ENCODE assay signal across 13 cellular contexts in genomic region chr16:1532771-1533170, GRCh38. TPM values are rescaled to one million over a fixed set of nuclear protein-coding genes. Genes with fewer than 3 reads are reported as not detected.
A peak's percentile ranks its signal among the peaks of the same experiment; 100 is the strongest.
DNase-seq lines count a peak whose midpoint lies in the region; ATAC-seq and TF ChIP-seq lines count a peak whose summit lies in the region.
"Had no signal": no experiment of that assay in that cellular context is flagged by ENCODE, and none has a peak within 500 bp of the region (broad histone marks: within the 10 kb centered on the region; RNA-seq: fewer than 3 reads in every experiment).

No MANE protein-coding gene starts in this region.

- H2BK5ac ChIP-seq in trophoblast cell (ENCODE audit: low read depth, low read length, poor library complexity), result peak overlapping the region; percentile 96

- peaks cover 17% of the 10 kb centered on the region for H3K79me2 ChIP-seq in trophoblast cell (ENCODE audit: control insufficient read depth, insufficient read depth, low read length, poor library complexity)

- peaks cover 53 to 88% (median 75%) of the 10 kb centered on the region in 10 experiments for H3K4me1 ChIP-seq in BLaER1 treated with 17β-estradiol and CSF1 and Interleukin-3, amounts not matched to agents 10 nM and 100 nM
- peaks cover 0 to 76% (median 32%) of the 10 kb centered on the region in 3 donors for H3K4me1 ChIP-seq in gastroesophageal sphincter
- peaks cover 60 to 61% of the 10 kb centered on the region in 2 experiments for H3K4me1 ChIP-seq in trophoblast cell (ENCODE audit: control insufficient read depth in 1 of 2, insufficient read depth in 2 of 2, low read length in 2 of 2)

- H3K27me3 Mint-ChIP-seq in activated CD4-positive, alpha-beta memory T cell treated with anti-CD3 and anti-CD28 coated beads for 36 hours, result no peaks in the 10 kb centered on the region
- no peaks in the 10 kb centered on the region for H3K27me3 Mint-ChIP-seq in progenitor cell of endocrine pancreas
- H3K27me3 Mint-ChIP-seq: type B pancreatic cell had no signal

- no peak overlapping the region for H3K23ac ChIP-seq in trophoblast cell (ENCODE audit: low read length)

- H4K91ac ChIP-seq in trophoblast cell (ENCODE audit: low read depth, low read length), result peak overlapping the region; percentile 98

- no peak for ATAC-seq in gastroesophageal sphincter

- H2BK12ac ChIP-seq in trophoblast cell (ENCODE audit: low read length), result peak overlapping the region; percentile 95

- no peaks in the 10 kb centered on the region for H3K36me3 ChIP-seq in BLaER1 treated with 17β-estradiol and CSF1 and Interleukin-3, amounts not matched to agents 10 nM and 100 nM
- H3K36me3 ChIP-seq in gastroesophageal sphincter (peaks cover 0 to 33% of the 10 kb centered on the region in 2 donors), trophoblast cell (ENCODE audit: control insufficient read depth in 1 of 2, insufficient read depth in 2 of 2, low read length in 2 of 2) (peaks cover 13 to 17% of the 10 kb centered on the region in 2 experiments)

- intact Hi-C loops in activated CD4-positive, alpha-beta memory T cell treated with anti-CD3 and anti-CD28 coated beads for 36 hours (cut with micrococcal nuclease), result loop anchor here (5.0 kb wide), 1 partner anchor 40 kb away; the partner anchor contains the start of gene TELO2

- peak overlapping the region; percentile 82 for H3K18ac ChIP-seq in trophoblast cell (ENCODE audit: low read length)

- peaks cover 42% of the 10 kb centered on the region for H3K79me1 ChIP-seq in trophoblast cell (ENCODE audit: low read length)

- CTCF ChIA-PET in activated CD4-positive, alpha-beta memory T cell treated with anti-CD3 and anti-CD28 coated beads for 36 hours (lab: Charles Lee), result no interaction called here

- H4K12ac ChIP-seq in trophoblast cell (ENCODE audit: low read depth, low read length), result peak overlapping the region; percentile 8

- no peak for DNase-seq in activated CD4-positive, alpha-beta memory T cell treated with anti-CD3 and anti-CD28 coated beads for 36 hours
- DNase-seq in trophoblast cell, result no peak
- no peak for DNase-seq in NCI-H128 (lab: John Stamatoyannopoulos, UW; ENCODE audit: unreplicated experiment)
- no peak for DNase-seq in NCI-H524 treated with DMSO at 0.1 percent for 48 hours (lab: John Stamatoyannopoulos, UW)
- no peak for DNase-seq in nucleus accumbens (lab: John Stamatoyannopoulos, UW)
- no peak for DNase-seq in progenitor cell of endocrine pancreas (ENCODE audit: low spot score, unreplicated experiment)
- DNase-seq: amygdala, NCI-H774 had no signal

- H2BK120ac ChIP-seq in trophoblast cell (ENCODE audit: insufficient read depth, low read length, poor library complexity), result peak overlapping the region; percentile 99

- peaks cover 74 to 90% (median 77%) of the 10 kb centered on the region in 11 experiments for H3K27me3 ChIP-seq in BLaER1 treated with 17β-estradiol and CSF1 and Interleukin-3, amounts not matched to agents 10 nM and 100 nM
- H3K27me3 ChIP-seq in gastroesophageal sphincter, result no peaks in the 10 kb centered on the region
- H3K27me3 ChIP-seq in trophoblast cell (ENCODE audit: insufficient read depth, low read length), result no peaks in the 10 kb centered on the region

- no peak for TF ChIP-seq EP300 in gastroesophageal sphincter (IDR thresholded peaks at IDR 0.05)

- peak overlapping the region; percentile 64 for H4K8ac ChIP-seq in trophoblast cell (ENCODE audit: low read depth, low read length)

- H2AK5ac ChIP-seq in trophoblast cell (ENCODE audit: low read length), result peak overlapping the region; percentile 16

- no peak overlapping the region for H3K27ac ChIP-seq in BLaER1 treated with 17β-estradiol and CSF1 and Interleukin-3, amounts not matched to agents 10 nM and 100 nM
- H3K27ac ChIP-seq in gastroesophageal sphincter, result peak overlapping the region; percentile 74 to 92 (median 86)
- H3K27ac ChIP-seq in trophoblast cell (ENCODE audit: low read depth, low read length), result peak overlapping the region; percentile 93
- H3K27ac ChIP-seq: KMS-11 had no signal

- H2AFZ ChIP-seq in trophoblast cell (ENCODE audit: insufficient read depth, low read length, poor library complexity), result peak overlapping the region; percentile 30

- TF ChIP-seq POLR2A in gastroesophageal sphincter (IDR thresholded peaks at IDR 0.05), result no peak

- H3K9ac ChIP-seq in BLaER1 treated with 17β-estradiol and CSF1 and Interleukin-3, amounts not matched to agents 10 nM and 100 nM, result peak overlapping the region in 3 of 11 experiments; percentile 10 to 58 (median 37); a peak in 1 of 22 replicates
- H3K9ac ChIP-seq in trophoblast cell (ENCODE audit: low read length), result no peak overlapping the region
- H3K9ac ChIP-seq: KMS-11 had no signal

- peaks cover 32% of the 10 kb centered on the region for H3K4me1 Mint-ChIP-seq in activated CD4-positive, alpha-beta memory T cell treated with anti-CD3 and anti-CD28 coated beads for 36 hours (ENCODE audit: low read depth)
- H3K4me1 Mint-ChIP-seq in progenitor cell of endocrine pancreas (ENCODE audit: low read depth), result no peaks in the 10 kb centered on the region

- H3K27ac Mint-ChIP-seq in activated CD4-positive, alpha-beta memory T cell treated with anti-CD3 and anti-CD28 coated beads for 36 hours, result peak overlapping the region; percentile 97
- H3K27ac Mint-ChIP-seq in progenitor cell of endocrine pancreas, result no peak overlapping the region
- H3K27ac Mint-ChIP-seq: type B pancreatic cell had no signal

- 64% methylated on average over 4 of the region's 10 CpGs; no CpG with 5 or more reads in 1 of the 2 donors for WGBS in gastroesophageal sphincter (ENCODE audit: low coverage in 1 of 2), 2 donors
- no CpG with 5 or more reads among the region's 10 CpGs for WGBS in trophoblast cell (ENCODE audit: extremely low coverage, insufficient coverage, insufficient read length)

- no peaks in the 10 kb centered on the region for H3K9me3 Mint-ChIP-seq in activated CD4-positive, alpha-beta memory T cell treated with anti-CD3 and anti-CD28 coated beads for 36 hours
- no peaks in the 10 kb centered on the region for H3K9me3 Mint-ChIP-seq in progenitor cell of endocrine pancreas (ENCODE audit: low read depth)
- H3K9me3 Mint-ChIP-seq: type B pancreatic cell had no signal

- POLR2A ChIA-PET in activated CD4-positive, alpha-beta memory T cell treated with anti-CD3 and anti-CD28 coated beads for 36 hours (lab: Charles Lee), result interaction anchor here (0.6 to 1.0 kb wide), 2 partner anchors 79 to 145 kb away, joined by 3 read pairs; partner anchors contain the start of genes IFT140 and JPT2

- H3K14ac ChIP-seq in trophoblast cell (ENCODE audit: low read length), result peak overlapping the region; percentile 27

- H3K4me3 ChIP-seq in BLaER1 treated with 17β-estradiol and CSF1 and Interleukin-3, amounts not matched to agents 10 nM and 100 nM, result peak overlapping the region in 1 of 10 experiments; percentile 53; a peak in 1 of 20 replicates
- peak overlapping the region in 1 of 2 donors; percentile 67 for H3K4me3 ChIP-seq in gastroesophageal sphincter
- no peak overlapping the region for H3K4me3 ChIP-seq in trophoblast cell (ENCODE audit: low read depth, low read length)

- H3K4me2 ChIP-seq in BLaER1 treated with 17β-estradiol and CSF1 and Interleukin-3, amounts not matched to agents 10 nM and 100 nM, result peak overlapping the region; percentile 69 to 95 (median 90)
- H3K4me2 ChIP-seq in trophoblast cell (ENCODE audit: low read length), result no peak overlapping the region
- H3K4me2 ChIP-seq: KMS-11 had no signal

- H3K36me3 Mint-ChIP-seq in activated CD4-positive, alpha-beta memory T cell treated with anti-CD3 and anti-CD28 coated beads for 36 hours, result peaks cover 30% of the 10 kb centered on the region
- H3K36me3 Mint-ChIP-seq in progenitor cell of endocrine pancreas (ENCODE audit: insufficient read depth), result no peaks in the 10 kb centered on the region
- H3K36me3 Mint-ChIP-seq: type B pancreatic cell had no signal

- peak overlapping the region; percentile 99 for H3K4me3 Mint-ChIP-seq in activated CD4-positive, alpha-beta memory T cell treated with anti-CD3 and anti-CD28 coated beads for 36 hours
- no peak overlapping the region for H3K4me3 Mint-ChIP-seq in progenitor cell of endocrine pancreas (ENCODE audit: low read depth)
- H3K4me3 Mint-ChIP-seq: type B pancreatic cell had no signal

- TF ChIP-seq CTCF in gastroesophageal sphincter (IDR thresholded peaks at IDR 0.05), result no peak
- TF ChIP-seq CTCF in progenitor cell of endocrine pancreas (IDR thresholded peaks at IDR 0.05; ENCODE audit: unreplicated experiment), result no peak

- H3K9me3 ChIP-seq in BLaER1 treated with 17β-estradiol and CSF1 and Interleukin-3, amounts not matched to agents 10 nM and 100 nM (replicated peaks in 1 of 11), result no peaks in the 10 kb centered on the region
- H3K9me3 ChIP-seq in gastroesophageal sphincter (no peaks in the 10 kb centered on the region), trophoblast cell (ENCODE audit: insufficient read depth, low read depth, low read length) (peaks cover 3% of the 10 kb centered on the region)

- H3K4ac ChIP-seq in trophoblast cell (ENCODE audit: low read depth, low read length), result peak overlapping the region; percentile 67

- peaks cover 0 to 99% (median 79%) of the 10 kb centered on the region in 11 experiments; a peak in 20 of 22 replicates for H4K20me1 ChIP-seq in BLaER1 treated with 17β-estradiol and CSF1 and Interleukin-3, amounts not matched to agents 10 nM and 100 nM

RNA-seq across cellular contexts. Expression of gene TMEM204, which starts 0.7 kb away (rescaled TPM):
- 10 to 100 TPM; 14.8 to 15.5 TPM for total RNA-seq in activated CD4-positive, alpha-beta memory T cell treated with anti-CD3 and anti-CD28 coated beads for 36 hours
- total RNA-seq in gastroesophageal sphincter (10 to 100 TPM; 28.6 to 48.2 (median 36.6) TPM), progenitor cell of endocrine pancreas (not detected in 2 replicates)
- 9.6 and 10.8 TPM in 2 replicates for polyA plus RNA-seq in trophoblast cell (2013)

RNA-seq across cellular contexts. Expression of gene TELO2, which starts 39.6 kb away (rescaled TPM):
- 10 to 100 TPM; 62.6 to 63.2 TPM for total RNA-seq in activated CD4-positive, alpha-beta memory T cell treated with anti-CD3 and anti-CD28 coated beads for 36 hours
- total RNA-seq in gastroesophageal sphincter, result 10 to 100 TPM; 10.9 to 33.9 (median 20.8) TPM
- polyA plus RNA-seq in trophoblast cell (2013), result 17.7 and 19.2 TPM in 2 replicates
- 73.4 and 77.2 TPM in 2 replicates for total RNA-seq in progenitor cell of endocrine pancreas

RNA-seq across cellular contexts. Expression of gene PTX4, which starts 44.0 kb away (rescaled TPM):
- not detected for total RNA-seq in activated CD4-positive, alpha-beta memory T cell treated with anti-CD3 and anti-CD28 coated beads for 36 hours
- total RNA-seq in gastroesophageal sphincter, result under 1 TPM in 1 of 4 donors, not detected in 3; 0.40 TPM
- polyA plus RNA-seq in trophoblast cell (2013), result 0.04 TPM in 1 of 2 replicates, not detected in the other
- not detected in 2 replicates for total RNA-seq in progenitor cell of endocrine pancreas
- total RNA-seq: lower leg skin had no signal

RNA-seq across cellular contexts. Expression of gene CLCN7, which starts 57.9 kb away (rescaled TPM):
- total RNA-seq in activated CD4-positive, alpha-beta memory T cell treated with anti-CD3 and anti-CD28 coated beads for 36 hours, result 10 to 100 TPM; 27.1 to 33.6 TPM
- 10 to 100 TPM; 33.0 to 67.7 (median 39.2) TPM for total RNA-seq in gastroesophageal sphincter
- 41.9 and 46.1 TPM in 2 replicates for polyA plus RNA-seq in trophoblast cell (2013)
- total RNA-seq in progenitor cell of endocrine pancreas, result 85.3 and 89.4 TPM in 2 replicates

Comparison
In these comparisons a context has a peak if more than half of its experiments do, and no peak if none do; other contexts are left out.
1. H3K27ac ChIP-seq: peak in gastroesophageal sphincter (4 of 4) and trophoblast cell (single experiment); none in BLaER1 treated with 17β-estradiol and CSF1 and Interleukin-3, amounts not matched to agents 10 nM and 100 nM (0 of 11).
2. RNA of gene TMEM204, which starts 0.7 kb away (total RNA-seq): 28.6 to 48.2 TPM in gastroesophageal sphincter and 14.8 to 15.5 TPM in activated CD4-positive, alpha-beta memory T cell treated with anti-CD3 and anti-CD28 coated beads for 36 hours; not detected in progenitor cell of endocrine pancreas; every median in the first group is over 10 times any median in the second.